In genomic region chr1:205505791-205506190, GRCh38 we compare ENCODE assay signal across 8 cellular contexts. TPM values are rescaled to one million over a fixed set of nuclear protein-coding genes. Genes with fewer than 3 reads are reported as not detected.
DNase-seq lines count a peak whose midpoint lies in the region; TF ChIP-seq lines count a peak whose summit lies in the region.

No MANE protein-coding gene starts in this region.

- H3K36me3 ChIP-seq in endocrine pancreas (ENCODE audit: control insufficient read depth, insufficient read depth, low read length) (no peaks in the 10 kb centered on the region), mucosa of stomach (ENCODE audit: control insufficient read depth, insufficient read depth, low read length) (no peaks in the 10 kb centered on the region), vagina (no peaks in the 10 kb centered on the region)

- H3K27me3 Mint-ChIP-seq in activated naive CD4-positive, alpha-beta T cell treated with anti-CD3 and anti-CD28 coated beads for 36 hours (ENCODE audit: low read depth): no peaks in the 10 kb centered on the region

- DNase-seq in activated naive CD4-positive, alpha-beta T cell treated with anti-CD3 and anti-CD28 coated beads for 36 hours: no peak
- DNase-seq in activated naive CD4-positive, alpha-beta T cell (lab: John Stamatoyannopoulos, UW): no peak
- no peak for DNase-seq in vagina (ENCODE audit: extremely low spot score in 2 of 2)
- no peak for DNase-seq in cerebellar nuclear complex (lab: John Stamatoyannopoulos, UW)
- no peak for DNase-seq in NCI-H345 treated with DMSO at 0.1 percent for 48 hours (lab: John Stamatoyannopoulos, UW; ENCODE audit: unreplicated experiment)
- DNase-seq in SIG-M5 treated with dmso at 0.1 percent for 504 hours (lab: John Stamatoyannopoulos, UW; ENCODE audit: unreplicated experiment): no peak

- peak overlapping the region; percentile 71 for H3K27ac ChIP-seq in vagina

- peaks cover 13% of the 10 kb centered on the region for H3K4me1 Mint-ChIP-seq in activated naive CD4-positive, alpha-beta T cell treated with anti-CD3 and anti-CD28 coated beads for 36 hours (ENCODE audit: low read depth)

- no peaks in the 10 kb centered on the region for H3K4me1 ChIP-seq in endocrine pancreas (ENCODE audit: control insufficient read depth, insufficient read depth, low read length)
- H3K4me1 ChIP-seq in mucosa of stomach (ENCODE audit: control insufficient read depth, insufficient read depth, low read length): peaks cover 21% of the 10 kb centered on the region
- H3K4me1 ChIP-seq in vagina: peaks cover 36% of the 10 kb centered on the region

- TF ChIP-seq CTCF in vagina (IDR thresholded peaks at IDR 0.05): no peak

- no peaks in the 10 kb centered on the region for H3K9me3 Mint-ChIP-seq in activated naive CD4-positive, alpha-beta T cell treated with anti-CD3 and anti-CD28 coated beads for 36 hours

- H3K27ac Mint-ChIP-seq in activated naive CD4-positive, alpha-beta T cell treated with anti-CD3 and anti-CD28 coated beads for 36 hours: no peak overlapping the region

- CTCF ChIA-PET in activated naive CD4-positive, alpha-beta T cell treated with anti-CD3 and anti-CD28 coated beads for 36 hours (lab: Charles Lee): no interaction called here

- H3K4me3 Mint-ChIP-seq in activated naive CD4-positive, alpha-beta T cell treated with anti-CD3 and anti-CD28 coated beads for 36 hours: peak overlapping the region; percentile 38

- intact Hi-C loops in activated naive CD4-positive, alpha-beta T cell treated with anti-CD3 and anti-CD28 coated beads for 36 hours (cut with micrococcal nuclease): no loop called here
- intact Hi-C loops in vagina (cut with DNase I): no loop called here

- H3K27me3 ChIP-seq in endocrine pancreas (ENCODE audit: control insufficient read depth, insufficient read depth, low read length) (no peaks in the 10 kb centered on the region), mucosa of stomach (ENCODE audit: control insufficient read depth, insufficient read depth, low read length) (no peaks in the 10 kb centered on the region), vagina (no peaks in the 10 kb centered on the region)

- TF ChIP-seq POLR2A in vagina (IDR thresholded peaks at IDR 0.05): no peak

- H3K4me3 ChIP-seq in endocrine pancreas (ENCODE audit: control insufficient read depth, insufficient read depth, low read length) (no peak overlapping the region), mucosa of stomach (ENCODE audit: low read length) (peak overlapping the region; percentile 77), vagina (peak overlapping the region; percentile 69 to 81)

- no peaks in the 10 kb centered on the region for H3K36me3 Mint-ChIP-seq in activated naive CD4-positive, alpha-beta T cell treated with anti-CD3 and anti-CD28 coated beads for 36 hours (ENCODE audit: low read depth)

- H3K9ac ChIP-seq in endocrine pancreas (ENCODE audit: control insufficient read depth, insufficient read depth, low read length) (peak overlapping the region; percentile 4), mucosa of stomach (ENCODE audit: low read length) (peak overlapping the region; percentile 89)

- H3K9me3 ChIP-seq in endocrine pancreas (ENCODE audit: control insufficient read depth, low read length) (no peaks in the 10 kb centered on the region), mucosa of stomach (ENCODE audit: control insufficient read depth, low read length) (no peaks in the 10 kb centered on the region), vagina (no peaks in the 10 kb centered on the region)

RNA-seq across cellular contexts. Expression of gene CDK18, which starts 1.3 kb away (rescaled TPM):
- total RNA-seq in activated naive CD4-positive, alpha-beta T cell treated with anti-CD3 and anti-CD28 coated beads for 36 hours: 1 to 10 TPM; 3.6 to 4.1 TPM
- 27.0 TPM for total RNA-seq in vagina

RNA-seq across cellular contexts. Expression of gene BLACAT1, which starts 49.9 kb away (rescaled TPM):
- total RNA-seq in activated naive CD4-positive, alpha-beta T cell treated with anti-CD3 and anti-CD28 coated beads for 36 hours: under 1 TPM; 0.14 to 0.30 TPM
- 0.98 TPM for total RNA-seq in vagina
